36 cellular contexts compared by ENCODE assay signal in genomic region chr21:26949830-26950229, GRCh38. TPM values are rescaled to one million over a fixed set of nuclear protein-coding genes. Genes with fewer than 3 reads are reported as not detected.
"Had no signal": no experiment of that assay in that cellular context is flagged by ENCODE, and none has a peak within 500 bp of the region (broad histone marks: within the 10 kb centered on the region; RNA-seq: fewer than 3 reads in every experiment).

No MANE protein-coding gene starts in this region.

- ATAC-seq: Panc1, Right ventricle myocardium inferior, SK-N-SH treated with all-trans-retinoic acid at 6 μM for 48 hours had no signal

- H3K27ac ChIP-seq: KMS-11, PC-9, RWPE1, SJCRH30, SK-N-MC had no signal

- DNase-seq: Karpas-422, MM.1S, MV-4-11, NCI-H1048, NCI-H1092 treated with DMSO at 0.1 percent for 48 hours, NCI-H1105 treated with DMSO at 0.1 percent for 48 hours, NCI-H1417, NCI-H1436, NCI-H146, NCI-H1694, NCI-H187, NCI-H1930, NCI-H2029 treated with DMSO at 0.1 percent for 48 hours, NCI-H2081 treated with DMSO at 0.1 percent for 48 hours, NCI-H2107, NCI-H2171, NCI-H226, NCI-H446 treated with DMSO at 0.1 percent for 48 hours, NCI-H510A, NCI-H524, NCI-H526, NCI-H69, NCI-H748 treated with DMSO at 0.1 percent for 48 hours, NCI-H82, PC-9, SHP77, SIG-M5, SJCRH30 had no signal

- H3K4me3 ChIP-seq: PC-9, SJCRH30, SK-N-MC had no signal

RNA-seq across cellular contexts. Expression of gene ADAMTS5, which starts 17.1 kb away (rescaled TPM):
- total RNA-seq: MCF 10A, OCI-LY7, PC-9 had no signal
